Comparison of ENCODE assay signal across 1 cellular context in the genomic region with DNA sequence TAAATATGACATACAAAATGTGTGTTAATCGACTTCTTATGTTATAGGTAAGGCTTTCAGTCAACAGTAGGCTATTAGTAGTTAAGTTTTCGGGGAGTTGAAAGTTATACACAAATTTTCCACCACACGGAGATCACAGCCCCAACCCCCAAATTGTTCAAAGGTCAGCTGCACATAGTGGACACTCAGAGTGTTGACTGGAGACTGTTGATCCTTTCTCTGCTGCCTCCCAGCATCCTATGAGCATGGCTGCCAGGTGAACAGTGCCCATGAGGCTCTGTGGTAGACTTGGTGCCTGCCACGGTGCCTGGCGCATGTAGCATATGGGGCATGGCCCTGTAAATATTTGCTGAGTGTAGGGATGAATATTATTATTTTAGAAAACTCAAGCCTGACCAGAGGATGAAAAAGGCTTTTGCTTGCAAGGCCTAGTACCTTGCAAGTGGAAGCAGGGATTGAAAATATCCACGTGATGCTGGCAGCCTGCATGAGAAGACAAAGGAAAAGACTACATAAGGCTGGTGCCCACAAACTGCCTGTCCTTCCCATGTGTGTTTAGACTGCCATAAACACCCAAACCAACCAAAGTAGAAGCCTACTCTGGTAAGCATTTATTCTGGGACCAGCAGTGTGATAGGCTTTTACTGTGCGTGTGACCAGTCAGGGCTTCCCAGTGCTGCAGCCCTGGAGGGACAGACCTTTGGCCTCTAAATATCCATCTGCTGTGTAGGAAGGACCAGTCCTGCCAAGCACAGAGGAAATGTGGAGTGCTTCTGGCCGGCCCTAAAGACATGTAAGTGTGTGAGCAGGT.
TF ChIP-seq lines count a peak whose summit lies in the region.

No MANE protein-coding gene starts in this region.

TF ChIP-seq in HepG2, 621 proteins besides CTCF, POLR2A, EP300 and RAD21 (continued from another document and continues in another):
- TF ChIP-seq, protein P1, sequence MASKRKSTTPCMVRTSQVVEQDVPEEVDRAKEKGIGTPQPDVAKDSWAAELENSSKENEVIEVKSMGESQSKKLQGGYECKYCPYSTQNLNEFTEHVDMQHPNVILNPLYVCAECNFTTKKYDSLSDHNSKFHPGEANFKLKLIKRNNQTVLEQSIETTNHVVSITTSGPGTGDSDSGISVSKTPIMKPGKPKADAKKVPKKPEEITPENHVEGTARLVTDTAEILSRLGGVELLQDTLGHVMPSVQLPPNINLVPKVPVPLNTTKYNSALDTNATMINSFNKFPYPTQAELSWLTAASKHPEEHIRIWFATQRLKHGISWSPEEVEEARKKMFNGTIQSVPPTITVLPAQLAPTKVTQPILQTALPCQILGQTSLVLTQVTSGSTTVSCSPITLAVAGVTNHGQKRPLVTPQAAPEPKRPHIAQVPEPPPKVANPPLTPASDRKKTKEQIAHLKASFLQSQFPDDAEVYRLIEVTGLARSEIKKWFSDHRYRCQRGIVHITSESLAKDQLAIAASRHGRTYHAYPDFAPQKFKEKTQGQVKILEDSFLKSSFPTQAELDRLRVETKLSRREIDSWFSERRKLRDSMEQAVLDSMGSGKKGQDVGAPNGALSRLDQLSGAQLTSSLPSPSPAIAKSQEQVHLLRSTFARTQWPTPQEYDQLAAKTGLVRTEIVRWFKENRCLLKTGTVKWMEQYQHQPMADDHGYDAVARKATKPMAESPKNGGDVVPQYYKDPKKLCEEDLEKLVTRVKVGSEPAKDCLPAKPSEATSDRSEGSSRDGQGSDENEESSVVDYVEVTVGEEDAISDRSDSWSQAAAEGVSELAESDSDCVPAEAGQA (IDR thresholded peaks at IDR 0.05; ENCODE audit: low read depth), result no peak
- TF ChIP-seq, protein P1 (CRISPR knock-in tag; IDR thresholded peaks at IDR 0.05; ENCODE audit: borderline replicate concordance), result no peak
- TF ChIP-seq, protein P2, sequence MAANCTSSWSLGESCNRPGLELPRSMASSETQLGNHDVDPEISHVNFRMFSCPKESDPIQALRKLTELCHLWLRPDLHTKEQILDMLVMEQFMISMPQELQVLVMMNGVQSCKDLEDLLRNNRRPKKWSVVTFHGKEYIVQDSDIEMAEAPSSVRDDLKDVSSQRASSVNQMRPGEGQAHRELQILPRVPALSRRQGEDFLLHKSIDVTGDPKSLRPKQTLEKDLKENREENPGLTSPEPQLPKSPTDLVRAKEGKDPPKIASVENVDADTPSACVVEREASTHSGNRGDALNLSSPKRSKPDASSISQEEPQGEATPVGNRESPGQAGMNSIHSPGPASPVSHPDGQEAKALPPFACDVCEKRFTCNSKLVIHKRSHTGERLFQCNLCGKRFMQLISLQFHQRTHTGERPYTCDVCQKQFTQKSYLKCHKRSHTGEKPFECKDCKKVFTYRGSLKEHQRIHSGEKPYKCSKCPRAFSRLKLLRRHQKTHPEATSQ (CRISPR knock-in tag; IDR thresholded peaks at IDR 0.05; ENCODE audit: borderline replicate concordance), result no peak
- no peak for TF ChIP-seq ELF4 (CRISPR knock-in tag; IDR thresholded peaks at IDR 0.05; ENCODE audit: borderline replicate concordance)
- TF ChIP-seq, protein P3, sequence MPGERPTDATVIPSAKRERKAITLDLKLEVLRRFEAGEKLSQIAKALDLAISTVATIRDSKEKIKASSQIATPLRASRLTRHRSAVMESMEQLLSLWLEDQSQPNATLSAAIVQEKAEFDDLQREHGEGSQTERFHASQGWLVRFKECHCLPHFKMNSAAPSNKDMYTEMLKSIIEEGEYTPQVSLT (CRISPR knock-in tag; IDR thresholded peaks at IDR 0.05; ENCODE audit: borderline replicate concordance, low read depth), result no peak
- TF ChIP-seq SKI (IDR thresholded peaks at IDR 0.05; ENCODE audit: partially characterized antibody), result no peak
- TF ChIP-seq, protein P4, sequence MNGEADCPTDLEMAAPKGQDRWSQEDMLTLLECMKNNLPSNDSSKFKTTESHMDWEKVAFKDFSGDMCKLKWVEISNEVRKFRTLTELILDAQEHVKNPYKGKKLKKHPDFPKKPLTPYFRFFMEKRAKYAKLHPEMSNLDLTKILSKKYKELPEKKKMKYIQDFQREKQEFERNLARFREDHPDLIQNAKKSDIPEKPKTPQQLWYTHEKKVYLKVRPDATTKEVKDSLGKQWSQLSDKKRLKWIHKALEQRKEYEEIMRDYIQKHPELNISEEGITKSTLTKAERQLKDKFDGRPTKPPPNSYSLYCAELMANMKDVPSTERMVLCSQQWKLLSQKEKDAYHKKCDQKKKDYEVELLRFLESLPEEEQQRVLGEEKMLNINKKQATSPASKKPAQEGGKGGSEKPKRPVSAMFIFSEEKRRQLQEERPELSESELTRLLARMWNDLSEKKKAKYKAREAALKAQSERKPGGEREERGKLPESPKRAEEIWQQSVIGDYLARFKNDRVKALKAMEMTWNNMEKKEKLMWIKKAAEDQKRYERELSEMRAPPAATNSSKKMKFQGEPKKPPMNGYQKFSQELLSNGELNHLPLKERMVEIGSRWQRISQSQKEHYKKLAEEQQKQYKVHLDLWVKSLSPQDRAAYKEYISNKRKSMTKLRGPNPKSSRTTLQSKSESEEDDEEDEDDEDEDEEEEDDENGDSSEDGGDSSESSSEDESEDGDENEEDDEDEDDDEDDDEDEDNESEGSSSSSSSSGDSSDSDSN (CRISPR knock-in tag; IDR thresholded peaks at IDR 0.05), result no peak
- no peak for TF ChIP-seq ZNF160 (CRISPR knock-in tag; IDR thresholded peaks at IDR 0.05)
- TF ChIP-seq ZFP82 (CRISPR knock-in tag; IDR thresholded peaks at IDR 0.05; ENCODE audit: borderline replicate concordance), result no peak
- TF ChIP-seq ZNF768 (CRISPR knock-in tag; IDR thresholded peaks at IDR 0.05), result no peak
- TF ChIP-seq ZNF225 (CRISPR knock-in tag; IDR thresholded peaks at IDR 0.05), result no peak
- TF ChIP-seq GATAD2A (CRISPR knock-in tag; IDR thresholded peaks at IDR 0.05), result peak; percentile 31; the same call in 1 of the 2 replicates
- TF ChIP-seq, protein P5, sequence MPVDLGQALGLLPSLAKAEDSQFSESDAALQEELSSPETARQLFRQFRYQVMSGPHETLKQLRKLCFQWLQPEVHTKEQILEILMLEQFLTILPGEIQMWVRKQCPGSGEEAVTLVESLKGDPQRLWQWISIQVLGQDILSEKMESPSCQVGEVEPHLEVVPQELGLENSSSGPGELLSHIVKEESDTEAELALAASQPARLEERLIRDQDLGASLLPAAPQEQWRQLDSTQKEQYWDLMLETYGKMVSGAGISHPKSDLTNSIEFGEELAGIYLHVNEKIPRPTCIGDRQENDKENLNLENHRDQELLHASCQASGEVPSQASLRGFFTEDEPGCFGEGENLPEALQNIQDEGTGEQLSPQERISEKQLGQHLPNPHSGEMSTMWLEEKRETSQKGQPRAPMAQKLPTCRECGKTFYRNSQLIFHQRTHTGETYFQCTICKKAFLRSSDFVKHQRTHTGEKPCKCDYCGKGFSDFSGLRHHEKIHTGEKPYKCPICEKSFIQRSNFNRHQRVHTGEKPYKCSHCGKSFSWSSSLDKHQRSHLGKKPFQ (CRISPR knock-in tag; IDR thresholded peaks at IDR 0.05; ENCODE audit: insufficient replicate concordance), result no peak
- no peak for TF ChIP-seq NFIB (CRISPR knock-in tag; IDR thresholded peaks at IDR 0.05; ENCODE audit: borderline replicate concordance)
- no peak for TF ChIP-seq RXRA (CRISPR knock-in tag; IDR thresholded peaks at IDR 0.05)
- no peak for TF ChIP-seq ZNF790 (CRISPR knock-in tag; IDR thresholded peaks at IDR 0.05; ENCODE audit: borderline replicate concordance)
- TF ChIP-seq, protein P6, sequence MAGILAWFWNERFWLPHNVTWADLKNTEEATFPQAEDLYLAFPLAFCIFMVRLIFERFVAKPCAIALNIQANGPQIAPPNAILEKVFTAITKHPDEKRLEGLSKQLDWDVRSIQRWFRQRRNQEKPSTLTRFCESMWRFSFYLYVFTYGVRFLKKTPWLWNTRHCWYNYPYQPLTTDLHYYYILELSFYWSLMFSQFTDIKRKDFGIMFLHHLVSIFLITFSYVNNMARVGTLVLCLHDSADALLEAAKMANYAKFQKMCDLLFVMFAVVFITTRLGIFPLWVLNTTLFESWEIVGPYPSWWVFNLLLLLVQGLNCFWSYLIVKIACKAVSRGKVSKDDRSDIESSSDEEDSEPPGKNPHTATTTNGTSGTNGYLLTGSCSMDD (CRISPR knock-in tag; IDR thresholded peaks at IDR 0.05), result no peak
- TF ChIP-seq, protein P7, sequence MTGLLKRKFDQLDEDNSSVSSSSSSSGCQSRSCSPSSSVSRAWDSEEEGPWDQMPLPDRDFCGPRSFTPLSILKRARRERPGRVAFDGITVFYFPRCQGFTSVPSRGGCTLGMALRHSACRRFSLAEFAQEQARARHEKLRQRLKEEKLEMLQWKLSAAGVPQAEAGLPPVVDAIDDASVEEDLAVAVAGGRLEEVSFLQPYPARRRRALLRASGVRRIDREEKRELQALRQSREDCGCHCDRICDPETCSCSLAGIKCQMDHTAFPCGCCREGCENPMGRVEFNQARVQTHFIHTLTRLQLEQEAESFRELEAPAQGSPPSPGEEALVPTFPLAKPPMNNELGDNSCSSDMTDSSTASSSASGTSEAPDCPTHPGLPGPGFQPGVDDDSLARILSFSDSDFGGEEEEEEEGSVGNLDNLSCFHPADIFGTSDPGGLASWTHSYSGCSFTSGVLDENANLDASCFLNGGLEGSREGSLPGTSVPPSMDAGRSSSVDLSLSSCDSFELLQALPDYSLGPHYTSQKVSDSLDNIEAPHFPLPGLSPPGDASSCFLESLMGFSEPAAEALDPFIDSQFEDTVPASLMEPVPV (CRISPR knock-in tag; IDR thresholded peaks at IDR 0.05), result no peak
- TF ChIP-seq ZFY (CRISPR knock-in tag; IDR thresholded peaks at IDR 0.05), result no peak
- 0 out of 2 replicates have a peak, but pooled peaks have one; percentile 17 for TF ChIP-seq ZMYM3 (CRISPR knock-in tag; IDR thresholded peaks at IDR 0.05)
- TF ChIP-seq ZNF709 (CRISPR knock-in tag; IDR thresholded peaks at IDR 0.05), result no peak
- no peak for TF ChIP-seq HNRNPUL1 (IDR thresholded peaks at IDR 0.05; ENCODE audit: low read depth, low read length)
- TF ChIP-seq ELF3 (CRISPR knock-in tag; IDR thresholded peaks at IDR 0.05), result no peak
- TF ChIP-seq FOXP1 (IDR thresholded peaks at IDR 0.05), result no peak
- TF ChIP-seq FOXP1 (CRISPR knock-in tag; IDR thresholded peaks at IDR 0.05), result no peak; the same call in 1 of the 2 replicates
- TF ChIP-seq, protein P8, sequence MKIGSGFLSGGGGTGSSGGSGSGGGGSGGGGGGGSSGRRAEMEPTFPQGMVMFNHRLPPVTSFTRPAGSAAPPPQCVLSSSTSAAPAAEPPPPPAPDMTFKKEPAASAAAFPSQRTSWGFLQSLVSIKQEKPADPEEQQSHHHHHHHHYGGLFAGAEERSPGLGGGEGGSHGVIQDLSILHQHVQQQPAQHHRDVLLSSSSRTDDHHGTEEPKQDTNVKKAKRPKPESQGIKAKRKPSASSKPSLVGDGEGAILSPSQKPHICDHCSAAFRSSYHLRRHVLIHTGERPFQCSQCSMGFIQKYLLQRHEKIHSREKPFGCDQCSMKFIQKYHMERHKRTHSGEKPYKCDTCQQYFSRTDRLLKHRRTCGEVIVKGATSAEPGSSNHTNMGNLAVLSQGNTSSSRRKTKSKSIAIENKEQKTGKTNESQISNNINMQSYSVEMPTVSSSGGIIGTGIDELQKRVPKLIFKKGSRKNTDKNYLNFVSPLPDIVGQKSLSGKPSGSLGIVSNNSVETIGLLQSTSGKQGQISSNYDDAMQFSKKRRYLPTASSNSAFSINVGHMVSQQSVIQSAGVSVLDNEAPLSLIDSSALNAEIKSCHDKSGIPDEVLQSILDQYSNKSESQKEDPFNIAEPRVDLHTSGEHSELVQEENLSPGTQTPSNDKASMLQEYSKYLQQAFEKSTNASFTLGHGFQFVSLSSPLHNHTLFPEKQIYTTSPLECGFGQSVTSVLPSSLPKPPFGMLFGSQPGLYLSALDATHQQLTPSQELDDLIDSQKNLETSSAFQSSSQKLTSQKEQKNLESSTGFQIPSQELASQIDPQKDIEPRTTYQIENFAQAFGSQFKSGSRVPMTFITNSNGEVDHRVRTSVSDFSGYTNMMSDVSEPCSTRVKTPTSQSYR (CRISPR knock-in tag; IDR thresholded peaks at IDR 0.05; ENCODE audit: borderline replicate concordance), result peak; percentile 90
- no peak for TF ChIP-seq HOXD1 (CRISPR knock-in tag; IDR thresholded peaks at IDR 0.05)
- no peak for TF ChIP-seq ZNF121 (CRISPR knock-in tag; IDR thresholded peaks at IDR 0.05)
- TF ChIP-seq MTA3 (CRISPR knock-in tag; IDR thresholded peaks at IDR 0.05), result no peak
- TF ChIP-seq, protein P9, sequence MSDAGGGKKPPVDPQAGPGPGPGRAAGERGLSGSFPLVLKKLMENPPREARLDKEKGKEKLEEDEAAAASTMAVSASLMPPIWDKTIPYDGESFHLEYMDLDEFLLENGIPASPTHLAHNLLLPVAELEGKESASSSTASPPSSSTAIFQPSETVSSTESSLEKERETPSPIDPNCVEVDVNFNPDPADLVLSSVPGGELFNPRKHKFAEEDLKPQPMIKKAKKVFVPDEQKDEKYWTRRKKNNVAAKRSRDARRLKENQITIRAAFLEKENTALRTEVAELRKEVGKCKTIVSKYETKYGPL (CRISPR knock-in tag; IDR thresholded peaks at IDR 0.05), result no peak
- TF ChIP-seq ZNF567 (CRISPR knock-in tag; IDR thresholded peaks at IDR 0.05; ENCODE audit: borderline replicate concordance), result no peak
- TF ChIP-seq ZFP37 (CRISPR knock-in tag; IDR thresholded peaks at IDR 0.05; ENCODE audit: borderline replicate concordance), result no peak
- no peak for TF ChIP-seq ZNF260 (CRISPR knock-in tag; IDR thresholded peaks at IDR 0.05; ENCODE audit: borderline replicate concordance, low read depth)
- TF ChIP-seq ZNF251 (CRISPR knock-in tag; IDR thresholded peaks at IDR 0.05), result no peak
- TF ChIP-seq MTF2 (CRISPR knock-in tag; IDR thresholded peaks at IDR 0.05; ENCODE audit: borderline replicate concordance), result no peak
- TF ChIP-seq, protein P10, sequence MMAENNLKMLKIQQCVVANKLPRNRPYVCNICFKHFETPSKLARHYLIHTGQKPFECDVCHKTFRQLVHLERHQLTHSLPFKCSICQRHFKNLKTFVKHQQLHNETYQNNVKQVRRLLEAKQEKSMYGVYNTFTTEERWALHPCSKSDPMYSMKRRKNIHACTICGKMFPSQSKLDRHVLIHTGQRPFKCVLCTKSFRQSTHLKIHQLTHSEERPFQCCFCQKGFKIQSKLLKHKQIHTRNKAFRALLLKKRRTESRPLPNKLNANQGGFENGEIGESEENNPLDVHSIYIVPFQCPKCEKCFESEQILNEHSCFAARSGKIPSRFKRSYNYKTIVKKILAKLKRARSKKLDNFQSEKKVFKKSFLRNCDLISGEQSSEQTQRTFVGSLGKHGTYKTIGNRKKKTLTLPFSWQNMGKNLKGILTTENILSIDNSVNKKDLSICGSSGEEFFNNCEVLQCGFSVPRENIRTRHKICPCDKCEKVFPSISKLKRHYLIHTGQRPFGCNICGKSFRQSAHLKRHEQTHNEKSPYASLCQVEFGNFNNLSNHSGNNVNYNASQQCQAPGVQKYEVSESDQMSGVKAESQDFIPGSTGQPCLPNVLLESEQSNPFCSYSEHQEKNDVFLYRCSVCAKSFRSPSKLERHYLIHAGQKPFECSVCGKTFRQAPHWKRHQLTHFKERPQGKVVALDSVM (CRISPR knock-in tag; IDR thresholded peaks at IDR 0.05), result 0 out of 2 replicates have a peak, but pooled peaks have one; percentile 36
